Comparison of ENCODE assay signal across 8 cellular contexts in genomic region chr2:45578056-45578843, GRCh38. TPM values are rescaled to one million over a fixed set of nuclear protein-coding genes. Genes with fewer than 3 reads are reported as not detected.
DNase-seq lines count a peak whose midpoint lies in the region; ATAC-seq and TF ChIP-seq lines count a peak whose summit lies in the region.

No MANE protein-coding gene starts in this region.

- H3K27me3 Mint-ChIP-seq in CD4-positive, alpha-beta T cell, result no peaks in the 10 kb centered on the region
- H3K27me3 Mint-ChIP-seq in HFFc6 (ENCODE audit: insufficient read depth), result no peaks in the 10 kb centered on the region

- peaks cover 49% of the 10 kb centered on the region for H3K36me3 Mint-ChIP-seq in CD4-positive, alpha-beta T cell (ENCODE audit: low read depth)
- peaks cover 5% of the 10 kb centered on the region; the same call in 1 of the 2 replicates for H3K36me3 Mint-ChIP-seq in HFFc6 (ENCODE audit: low read depth)

- H3K9me3 Mint-ChIP-seq in CD4-positive, alpha-beta T cell, result no peaks in the 10 kb centered on the region
- no peaks in the 10 kb centered on the region for H3K9me3 Mint-ChIP-seq in HFFc6

- POLR2A ChIA-PET in CD4-positive, alpha-beta T cell (lab: Charles Lee), result interaction anchor here (0.6 kb wide), 1 partner anchor 370 kb away, joined by 4 read pairs; no protein-coding TSS in a partner anchor

- TF ChIP-seq POLR2A in esophagus muscularis mucosa (IDR thresholded peaks at IDR 0.05; ENCODE audit: low read depth), result no peak

- H3K4me3 Mint-ChIP-seq in CD4-positive, alpha-beta T cell, result no peak overlapping the region
- peak overlapping the region; percentile 4; the same call in 1 of the 2 replicates for H3K4me3 Mint-ChIP-seq in HFFc6

- peaks cover 0 to 17% (median 0%) of the 10 kb centered on the region in 4 donors for H3K36me3 ChIP-seq in esophagus muscularis mucosa

- no peaks in the 10 kb centered on the region for H3K4me1 ChIP-seq in esophagus muscularis mucosa

- H3K27ac Mint-ChIP-seq in CD4-positive, alpha-beta T cell, result no peak overlapping the region
- peak overlapping the region; percentile 33; the same call in 1 of the 2 replicates for H3K27ac Mint-ChIP-seq in HFFc6

- intact Hi-C loops in CD4-positive, alpha-beta T cell (cut with DNase I, micrococcal nuclease), result loop anchor here in 1 of 2 experiments (1.0 kb wide), 1 partner anchor 597 kb away; no protein-coding TSS in a partner anchor
- intact Hi-C loops in esophagus muscularis mucosa (cut with DNase I), result no loop called here

- TF ChIP-seq EP300 in esophagus muscularis mucosa (IDR thresholded peaks at IDR 0.05), result no peak

- DNase-seq in CD4-positive, alpha-beta T cell, result peak in 5 of 10 experiments; percentile 3 to 15 (median 8)
- DNase-seq in HFFc6, result peak; percentile 19
- DNase-seq in iPS-NIHi11 (ENCODE audit: low spot score), result peak; percentile 54
- no peak for DNase-seq in activated CD4-positive, CD25-positive, alpha-beta regulatory T cell treated with anti-CD3 and anti-CD28 coated beads, Interleukin-2, amount 50 U/mL, for 72 hours
- DNase-seq in esophagus muscularis mucosa (ENCODE audit: extremely low spot score), result no peak
- no peak for DNase-seq in nucleus accumbens (lab: John Stamatoyannopoulos, UW)
- no peak for DNase-seq in coronary artery (ENCODE audit: low spot score)

- 82% methylated on average over 5 of the region's 5 CpGs for WGBS in esophagus muscularis mucosa

- H3K9me3 ChIP-seq in CD4-positive, alpha-beta T cell (ENCODE audit: control insufficient read depth, low read length), result no peaks in the 10 kb centered on the region
- no peaks in the 10 kb centered on the region for H3K9me3 ChIP-seq in esophagus muscularis mucosa

- CTCF ChIA-PET in CD4-positive, alpha-beta T cell (lab: Charles Lee), result interaction anchor here (0.6 to 1.2 kb wide), 3 partner anchors 11 to 596 kb away, joined by 3 to 5 read pairs (median 3); partner anchors contain the start of gene SRBD1

- peak; percentile 86 for ATAC-seq in CD4-positive, alpha-beta T cell (ENCODE audit: poor library complexity)

- H3K4me3 ChIP-seq in esophagus muscularis mucosa (no peak overlapping the region), coronary artery (no peak overlapping the region)

- H3K27ac ChIP-seq in CD4-positive, alpha-beta T cell (ENCODE audit: low read depth, low read length), result no peak overlapping the region
- H3K27ac ChIP-seq in VCaP (no peak overlapping the region), esophagus muscularis mucosa (replicated peaks in 1 of 4) (no peak overlapping the region), coronary artery (no peak overlapping the region)

- H3K27me3 ChIP-seq in CD4-positive, alpha-beta T cell (ENCODE audit: control insufficient read depth, insufficient read depth, low read length), result no peaks in the 10 kb centered on the region
- no peaks in the 10 kb centered on the region for H3K27me3 ChIP-seq in esophagus muscularis mucosa

- TF ChIP-seq CTCF in CD4-positive, alpha-beta T cell (IDR thresholded peaks at IDR 0.05), result peak; percentile 39
- peak; percentile 74 for TF ChIP-seq CTCF in HFFc6 (IDR thresholded peaks at IDR 0.05)
- TF ChIP-seq CTCF in VCaP (conservative IDR thresholded peaks at IDR 0.05), result peak; percentile 61
- no peak for TF ChIP-seq CTCF in esophagus muscularis mucosa (IDR thresholded peaks at IDR 0.05)
- no peak for TF ChIP-seq CTCF in coronary artery (IDR thresholded peaks at IDR 0.05)

- H3K4me1 Mint-ChIP-seq in CD4-positive, alpha-beta T cell (ENCODE audit: low read depth), result no peaks in the 10 kb centered on the region
- peaks cover 19% of the 10 kb centered on the region for H3K4me1 Mint-ChIP-seq in HFFc6 (ENCODE audit: low read depth)

RNA-seq across cellular contexts. Expression of gene SRBD1, which starts 32.8 kb away (rescaled TPM):
- 10 to 100 TPM; 14.2 to 16.0 TPM for total RNA-seq in CD4-positive, alpha-beta T cell
- total RNA-seq in HFFc6 (2021; fragmentation: NEBNext Ultra II Directional; extraction: Animal tissue kit (Norgen Biotek cat#: 25700)), result 10 to 100 TPM in 5 of 6 experiments, 1 to 10 TPM in 1; 9.5 to 13.6 (median 12.4) TPM
- 10 to 100 TPM in 3 of 4 donors, 1 to 10 TPM in 1; 9.0 to 22.0 (median 13.0) TPM for total RNA-seq in esophagus muscularis mucosa

Comparison
In these comparisons a context has a peak if more than half of its experiments do, and no peak if none do; other contexts are left out.
1. DNase-seq: peak in HFFc6 (single experiment) and iPS-NIHi11 (single experiment); none in activated CD4-positive, CD25-positive, alpha-beta regulatory T cell treated with anti-CD3 and anti-CD28 coated beads, Interleukin-2, amount 50 U/mL, for 72 hours (single experiment), esophagus muscularis mucosa (single experiment), nucleus accumbens (0 of 56) and coronary artery (single experiment).
2. CTCF ChIP-seq: peak in CD4-positive, alpha-beta T cell (single experiment), HFFc6 (single experiment) and VCaP (single experiment); none in esophagus muscularis mucosa (0 of 3) and coronary artery (single experiment).